1 cellular context compared by ENCODE assay signal in the genomic region with DNA sequence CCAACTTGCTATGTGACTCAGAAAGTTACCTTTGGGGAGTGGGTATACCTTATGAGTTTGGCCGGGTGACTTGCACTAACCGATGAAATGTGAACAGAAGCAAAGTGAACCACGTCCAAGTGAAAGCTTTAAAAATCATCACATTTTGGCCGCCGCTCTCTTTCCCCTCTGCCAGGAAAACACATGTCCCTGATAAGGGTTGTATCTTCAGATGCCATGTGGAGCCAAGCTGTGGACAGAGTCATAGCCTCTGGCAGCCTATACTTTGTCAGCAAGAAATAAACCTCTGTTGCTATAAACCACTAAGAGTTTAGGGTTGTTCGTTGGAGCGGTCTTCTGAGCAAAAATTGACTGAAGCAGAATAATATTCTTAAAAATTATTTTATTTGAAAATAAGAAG.
TF ChIP-seq lines count a peak whose summit lies in the region.

No MANE protein-coding gene starts in this region.

TF ChIP-seq in IMR-90, 13 proteins besides CTCF, POLR2A, EP300 and RAD21:
- TF ChIP-seq FOS (IDR thresholded peaks at IDR 0.05; ENCODE audit: low read depth, low read length) (no peak), MAZ (IDR thresholded peaks at IDR 0.05; ENCODE audit: borderline replicate concordance, low read depth, low read length) (no peak)
